25 cellular contexts compared by ENCODE assay signal in the genomic region with DNA sequence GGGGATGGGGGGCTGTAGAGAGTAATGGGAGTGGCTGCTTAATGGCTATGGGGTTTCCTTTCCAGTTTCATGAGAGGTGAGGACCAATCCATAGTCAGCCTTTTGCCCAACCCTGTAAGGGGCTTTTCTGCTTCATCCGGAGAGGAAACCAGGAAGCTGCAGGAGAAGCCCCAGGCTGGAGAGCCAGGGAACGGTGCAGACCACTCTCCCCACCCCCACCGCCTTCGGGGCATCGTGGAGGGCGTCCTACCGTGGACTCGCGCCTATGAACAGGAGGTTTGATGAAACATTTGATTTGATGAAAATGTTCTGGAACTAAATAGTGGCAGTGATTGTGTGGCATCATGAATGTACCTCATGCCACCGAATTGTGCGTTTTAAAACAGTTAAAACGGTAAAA.
"Had no signal": no experiment of that assay in that cellular context is flagged by ENCODE, and none has a peak within 500 bp of the region (broad histone marks: within the 10 kb centered on the region; RNA-seq: fewer than 3 reads in every experiment).

No MANE protein-coding gene starts in this region.

- H3K27ac ChIP-seq: ascending aorta, cardiac muscle cell, KMS-11, PC-9, RWPE1 had no signal

- H3K27me3 ChIP-seq: ascending aorta, cardiac muscle cell had no signal

- H2AFZ ChIP-seq: PC-9 had no signal

- H3K4me2 ChIP-seq: KMS-11, PC-9 had no signal

- H3K9ac ChIP-seq: KMS-11 had no signal

- ATAC-seq: activated T-cell treated with anti-CD3 and anti-CD28 coated beads, Interleukin-2, amount 50 U/mL, for 4 hours had no signal

- H3K4me1 ChIP-seq: ascending aorta had no signal

- H3K36me3 ChIP-seq: ascending aorta, cardiac muscle cell had no signal

- H3K4me3 ChIP-seq: ascending aorta, cardiac muscle cell, PC-9 had no signal

- DNase-seq: activated CD4-positive, alpha-beta T cell treated with anti-CD3 and anti-CD28 coated beads, Interleukin-2, amount 10 ng/mL, durations not matched to agents 24 days and 14 days; activated CD4-positive, alpha-beta T cell treated with anti-CD3 and anti-CD28 coated beads, Interleukin-2, amount 50 U/mL, for 4 hours; activated gamma-delta T cell; activated naive CD4-positive, alpha-beta T cell treated with Interleukin-2 at 50 U/mL for 16 hours; activated naive CD8-positive, alpha-beta T cell treated with anti-CD3 and anti-CD28 coated beads, Interleukin-2, amount 10 ng/mL, durations not matched to agents 7 days and 5 days; activated T-cell treated with anti-CD3 and anti-CD28 coated beads for 4 hours; activated T-cell treated with anti-CD3 and anti-CD28 coated beads, Interleukin-2, amount 50 U/mL, for 4 hours; amygdala; NCI-H1092 treated with DMSO at 0.1 percent for 48 hours; NCI-H1417; NCI-H146; NCI-H187; NCI-H2029 treated with DMSO at 0.1 percent for 48 hours; NCI-H2107; NCI-H2171; NCI-H510A; NCI-H526; NCI-H748 treated with DMSO at 0.1 percent for 48 hours; NK-92 treated with Interleukin-12 subunit alpha and Interleukin-12 subunit beta, amount 100 ng/mL, for 24 hours; PC-9; Right ventricle myocardium superior had no signal
